9 cellular contexts compared by ENCODE assay signal in the genomic region with DNA sequence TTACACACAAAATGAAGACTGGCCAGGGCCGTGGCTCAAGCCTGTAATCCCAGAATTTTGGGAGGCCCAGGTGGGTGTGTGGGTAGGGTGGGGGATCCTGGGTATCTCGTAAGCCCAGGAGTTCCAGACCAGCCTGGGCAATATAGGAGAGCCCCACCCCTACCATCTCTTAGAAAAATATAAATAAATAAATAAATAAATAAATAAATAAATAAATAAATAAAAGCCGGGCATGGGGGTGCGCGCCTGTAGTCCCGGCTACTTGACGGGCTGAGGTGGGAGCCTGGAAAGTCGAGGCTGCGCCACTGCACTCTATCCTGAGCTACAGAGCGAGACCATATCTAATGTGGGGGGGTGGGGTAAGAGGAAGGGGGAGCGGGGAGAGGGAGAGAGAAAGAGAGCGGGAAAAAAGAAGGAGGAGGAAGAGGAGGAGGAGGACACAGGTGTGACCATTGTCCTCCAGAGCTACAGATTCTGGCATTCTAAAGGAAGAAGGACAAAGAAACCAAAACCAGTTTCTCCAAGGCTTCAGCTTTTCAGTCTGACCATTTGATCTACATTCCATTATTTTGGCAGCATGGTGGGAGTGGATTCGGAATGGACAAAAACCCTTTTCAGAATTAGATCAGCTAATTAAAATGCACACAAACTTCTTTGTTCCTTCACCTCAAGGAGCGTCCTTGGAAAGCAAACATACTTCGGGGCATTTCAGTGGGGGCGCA. TPM values are rescaled to one million over a fixed set of nuclear protein-coding genes. Genes with fewer than 3 reads are reported as not detected.
DNase-seq lines count a peak whose midpoint lies in the region; ATAC-seq and TF ChIP-seq lines count a peak whose summit lies in the region.
"Had no signal": no experiment of that assay in that cellular context is flagged by ENCODE, and none has a peak within 500 bp of the region (broad histone marks: within the 10 kb centered on the region; RNA-seq: fewer than 3 reads in every experiment).

No MANE protein-coding gene starts in this region.

- H3K36me3 ChIP-seq in GM23338 (ENCODE audit: insufficient read depth): no peaks in the 10 kb centered on the region

- peaks cover 7% of the 10 kb centered on the region for H3F3A ChIP-seq in GM23338 (replicated peaks; ENCODE audit: low read depth)

- peaks cover 26% of the 10 kb centered on the region for H3K4me1 ChIP-seq in GM23338 (ENCODE audit: insufficient read depth)

- ATAC-seq in GM23338 (peak; percentile 19), GM18870 (IDR thresholded peaks at IDR 0.05; ENCODE audit: unreplicated experiment) (no peak)

- intact Hi-C loops in activated T-helper 1 cell treated with anti-CD3 and anti-CD28 coated beads, Interleukin-12 subunit alpha, Interleukin-12 subunit beta, Interleukin-2, Interleukin-4 antibody, amounts not matched to agents 30 ng/mL and 10 ng/mL and 1 ng/mL, durations not matched to agents 14 hours and 24 hours and 36 hours (cut with micrococcal nuclease): no loop called here

- H4K20me1 ChIP-seq in GM23338 (replicated peaks; ENCODE audit: insufficient read depth): no peaks in the 10 kb centered on the region; the same call in 1 of the 2 replicates

- H3K27ac ChIP-seq in GM23338 (ENCODE audit: low read depth): peak overlapping the region; percentile 83; the same call in 1 of the 2 replicates

- H3K4me2 ChIP-seq in GM23338: peak overlapping the region; percentile 81

- no peaks in the 10 kb centered on the region for H3K9me3 Mint-ChIP-seq in GM23338
- H3K9me3 Mint-ChIP-seq in activated T-helper 1 cell treated with anti-CD3 and anti-CD28 coated beads, Interleukin-12 subunit alpha, Interleukin-12 subunit beta, Interleukin-2, Interleukin-4 antibody, amounts not matched to agents 30 ng/mL and 10 ng/mL and 1 ng/mL, durations not matched to agents 14 hours and 24 hours and 36 hours: no peaks in the 10 kb centered on the region
- H3K9me3 Mint-ChIP-seq in glutamatergic neuron (ENCODE audit: unreplicated experiment): no peaks in the 10 kb centered on the region

- H3K36me3 Mint-ChIP-seq in GM23338 (ENCODE audit: low read depth): peaks cover 19% of the 10 kb centered on the region; the same call in 2 of the 3 replicates
- no peaks in the 10 kb centered on the region for H3K36me3 Mint-ChIP-seq in activated T-helper 1 cell treated with anti-CD3 and anti-CD28 coated beads, Interleukin-12 subunit alpha, Interleukin-12 subunit beta, Interleukin-2, Interleukin-4 antibody, amounts not matched to agents 30 ng/mL and 10 ng/mL and 1 ng/mL, durations not matched to agents 14 hours and 24 hours and 36 hours (ENCODE audit: low read depth)
- H3K36me3 Mint-ChIP-seq in glutamatergic neuron (ENCODE audit: unreplicated experiment): no peaks in the 10 kb centered on the region

- H3K4me3 Mint-ChIP-seq in GM23338 (peak overlapping the region; percentile 78), glutamatergic neuron (ENCODE audit: unreplicated experiment) (peak overlapping the region; percentile 90)
- peak overlapping the region; percentile 83 for H3K4me3 Mint-ChIP-seq in activated T-helper 1 cell treated with anti-CD3 and anti-CD28 coated beads, Interleukin-12 subunit alpha, Interleukin-12 subunit beta, Interleukin-2, Interleukin-4 antibody, amounts not matched to agents 30 ng/mL and 10 ng/mL and 1 ng/mL, durations not matched to agents 14 hours and 24 hours and 36 hours

- no peaks in the 10 kb centered on the region for H3K9me2 ChIP-seq in GM23338 (ENCODE audit: insufficient read depth)

- peak overlapping the region; percentile 90 for H2AFZ ChIP-seq in GM23338

- DNase-seq in GM23338 (ENCODE audit: low spot score): peak; percentile 52
- DNase-seq in activated T-helper 1 cell treated with anti-CD3 and anti-CD28 coated beads, Interleukin-12 subunit alpha, Interleukin-12 subunit beta, Interleukin-2, Interleukin-4 antibody, amounts not matched to agents 30 ng/mL and 10 ng/mL and 1 ng/mL, durations not matched to agents 14 hours and 24 hours and 36 hours (ENCODE audit: low spot score): no peak
- no peak for DNase-seq in glutamatergic neuron
- DNase-seq in skeletal muscle cell (ENCODE audit: low read depth): no peak
- DNase-seq in NCI-H524 (lab: John Stamatoyannopoulos, UW): no peak
- DNase-seq in nucleus accumbens (lab: John Stamatoyannopoulos, UW): no peak
- no peak for DNase-seq in glomerular visceral epithelial cell (ENCODE audit: extremely low spot score)
- DNase-seq: NK-92 treated with Interleukin-12 subunit alpha and Interleukin-12 subunit beta, amount 100 ng/mL, for 24 hours had no signal

- H3K27me3 ChIP-seq in GM23338 (ENCODE audit: insufficient read depth): peaks cover 58% of the 10 kb centered on the region

- TF ChIP-seq CTCF in GM23338 (conservative IDR thresholded peaks at IDR 0.05; ENCODE audit: low read depth in 2 of 2) (no peak), glutamatergic neuron (IDR thresholded peaks at IDR 0.05; ENCODE audit: partially characterized antibody, unreplicated experiment) (no peak)

- peak overlapping the region; percentile 74 for H3K4me3 ChIP-seq in GM23338
- peak overlapping the region; percentile 42 for H3K4me3 ChIP-seq in skeletal muscle cell (ENCODE audit: low read depth, low read length)

- H3K27ac Mint-ChIP-seq in GM23338: peak overlapping the region; percentile 74
- no peak overlapping the region for H3K27ac Mint-ChIP-seq in activated T-helper 1 cell treated with anti-CD3 and anti-CD28 coated beads, Interleukin-12 subunit alpha, Interleukin-12 subunit beta, Interleukin-2, Interleukin-4 antibody, amounts not matched to agents 30 ng/mL and 10 ng/mL and 1 ng/mL, durations not matched to agents 14 hours and 24 hours and 36 hours
- H3K27ac Mint-ChIP-seq in glutamatergic neuron (ENCODE audit: unreplicated experiment): no peak overlapping the region

- H3K4me1 Mint-ChIP-seq in GM23338 (peaks cover 40% of the 10 kb centered on the region), glutamatergic neuron (ENCODE audit: low read depth, unreplicated experiment) (peaks cover 10% of the 10 kb centered on the region)
- peaks cover 20% of the 10 kb centered on the region for H3K4me1 Mint-ChIP-seq in activated T-helper 1 cell treated with anti-CD3 and anti-CD28 coated beads, Interleukin-12 subunit alpha, Interleukin-12 subunit beta, Interleukin-2, Interleukin-4 antibody, amounts not matched to agents 30 ng/mL and 10 ng/mL and 1 ng/mL, durations not matched to agents 14 hours and 24 hours and 36 hours (ENCODE audit: low read depth)

- H3K27me3 Mint-ChIP-seq in GM23338 (ENCODE audit: insufficient read depth, low read depth, poor library complexity) (peaks cover 23% of the 10 kb centered on the region), glutamatergic neuron (ENCODE audit: unreplicated experiment) (peaks cover 10% of the 10 kb centered on the region)
- H3K27me3 Mint-ChIP-seq in activated T-helper 1 cell treated with anti-CD3 and anti-CD28 coated beads, Interleukin-12 subunit alpha, Interleukin-12 subunit beta, Interleukin-2, Interleukin-4 antibody, amounts not matched to agents 30 ng/mL and 10 ng/mL and 1 ng/mL, durations not matched to agents 14 hours and 24 hours and 36 hours (ENCODE audit: insufficient read depth): peaks cover 40% of the 10 kb centered on the region

- H3K79me2 ChIP-seq in GM23338 (replicated peaks; ENCODE audit: insufficient read depth): peaks cover 9% of the 10 kb centered on the region; the same call in 1 of the 2 replicates

TF ChIP-seq in GM23338, 12 proteins besides CTCF, POLR2A, EP300 and RAD21 (continues in another document):
- TF ChIP-seq, protein P1, sequence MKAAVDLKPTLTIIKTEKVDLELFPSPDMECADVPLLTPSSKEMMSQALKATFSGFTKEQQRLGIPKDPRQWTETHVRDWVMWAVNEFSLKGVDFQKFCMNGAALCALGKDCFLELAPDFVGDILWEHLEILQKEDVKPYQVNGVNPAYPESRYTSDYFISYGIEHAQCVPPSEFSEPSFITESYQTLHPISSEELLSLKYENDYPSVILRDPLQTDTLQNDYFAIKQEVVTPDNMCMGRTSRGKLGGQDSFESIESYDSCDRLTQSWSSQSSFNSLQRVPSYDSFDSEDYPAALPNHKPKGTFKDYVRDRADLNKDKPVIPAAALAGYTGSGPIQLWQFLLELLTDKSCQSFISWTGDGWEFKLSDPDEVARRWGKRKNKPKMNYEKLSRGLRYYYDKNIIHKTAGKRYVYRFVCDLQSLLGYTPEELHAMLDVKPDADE (IDR thresholded peaks at IDR 0.05): no peak
- TF ChIP-seq STAT1 (IDR thresholded peaks at IDR 0.05; ENCODE audit: unreplicated experiment) (no peak), ZNF331 (CRISPR knock-in tag; IDR thresholded peaks at IDR 0.05; ENCODE audit: low read depth) (no peak), ZNF114 (CRISPR knock-in tag; IDR thresholded peaks at IDR 0.05) (0 out of 2 replicates have a peak, but pooled peaks have one; percentile 37)

RNA-seq across cellular contexts. Expression of a gene that starts 0.6 kb away (rescaled TPM):
- 4.0 and 5.2 TPM in 2 replicates for total RNA-seq in GM23338 (2014; rRNA removed; shearing (Covaris generic))
- 6.4 and 7.2 TPM in 2 replicates for polyA plus RNA-seq in GM23338 (2016; fragmentation: Nextera tagmentation; extraction: Ambion mirVana)
- total RNA-seq in activated T-helper 1 cell treated with anti-CD3 and anti-CD28 coated beads, Interleukin-12 subunit alpha, Interleukin-12 subunit beta, Interleukin-2, Interleukin-4 antibody, amounts not matched to agents 30 ng/mL and 10 ng/mL and 1 ng/mL, durations not matched to agents 14 hours and 24 hours and 36 hours: not detected in 2 replicates
- not detected for total RNA-seq in glutamatergic neuron (ENCODE audit: unreplicated experiment)

RNA-seq across cellular contexts. Expression of a gene that starts 50.1 kb away (rescaled TPM):
- not detected in 2 replicates for total RNA-seq in GM23338 (2014; rRNA removed; shearing (Covaris generic))
- not detected in 2 replicates for polyA plus RNA-seq in GM23338 (2016; fragmentation: Nextera tagmentation; extraction: Ambion mirVana)
- total RNA-seq in activated T-helper 1 cell treated with anti-CD3 and anti-CD28 coated beads, Interleukin-12 subunit alpha, Interleukin-12 subunit beta, Interleukin-2, Interleukin-4 antibody, amounts not matched to agents 30 ng/mL and 10 ng/mL and 1 ng/mL, durations not matched to agents 14 hours and 24 hours and 36 hours: not detected in 2 replicates
- not detected for total RNA-seq in glutamatergic neuron (ENCODE audit: unreplicated experiment)
